9 cellular contexts compared by ENCODE assay signal in the genomic region with DNA sequence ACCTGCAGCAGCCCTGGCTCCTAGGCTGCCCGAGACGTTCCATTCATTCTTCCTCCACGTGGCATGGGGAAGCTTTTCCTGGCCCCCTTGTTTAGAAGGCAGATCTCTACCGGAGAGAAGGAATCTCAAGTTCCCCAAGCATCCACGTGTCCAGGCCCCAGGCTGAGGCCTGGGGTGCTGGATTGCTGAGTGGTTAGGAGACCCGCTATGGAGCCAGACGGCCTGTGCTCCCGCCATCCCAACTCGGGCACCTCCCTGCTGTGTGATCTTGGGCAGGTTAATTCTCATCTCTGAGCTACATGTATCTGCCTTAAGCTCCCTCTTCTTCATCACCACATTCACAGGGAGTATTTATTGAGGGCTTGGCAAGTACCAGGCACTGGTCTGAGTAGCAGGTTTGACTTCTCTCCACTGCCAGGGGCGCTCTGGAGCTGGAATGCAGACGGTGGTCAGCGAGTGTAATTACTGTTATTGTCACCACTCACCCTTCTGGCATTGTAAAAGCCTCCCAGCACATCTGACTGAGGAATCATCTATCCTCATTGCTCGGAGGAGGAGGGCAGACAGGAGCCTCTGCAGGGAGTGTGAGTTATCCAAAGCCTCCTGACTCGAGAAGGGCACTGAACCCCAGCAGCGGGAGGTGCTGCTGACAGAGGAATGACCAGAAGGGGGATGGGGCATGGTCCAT. TPM values are rescaled to one million over a fixed set of nuclear protein-coding genes. Genes with fewer than 3 reads are reported as not detected.
DNase-seq lines count a peak whose midpoint lies in the region; ATAC-seq and TF ChIP-seq lines count a peak whose summit lies in the region.
"Had no signal": no experiment of that assay in that cellular context is flagged by ENCODE, and none has a peak within 500 bp of the region (broad histone marks: within the 10 kb centered on the region; RNA-seq: fewer than 3 reads in every experiment).

No MANE protein-coding gene starts in this region.

- H3K79me2 ChIP-seq in mammary epithelial cell (ENCODE audit: insufficient read depth, low read length) = peaks cover 80% of the 10 kb centered on the region

- peaks cover 24% of the 10 kb centered on the region for H3K27me3 Mint-ChIP-seq in activated T-cell treated with anti-CD3 and anti-CD28 coated beads, Interleukin-2, amount 50 U/mL, for 72 hours (ENCODE audit: low read depth)

- intact Hi-C loops in mammary epithelial cell (cut with micrococcal nuclease) = loop anchor here (1.0 kb wide), 1 partner anchor 36 kb away; no protein-coding TSS in a partner anchor

- H3K9me3 Mint-ChIP-seq in activated T-cell treated with anti-CD3 and anti-CD28 coated beads, Interleukin-2, amount 50 U/mL, for 72 hours = no peaks in the 10 kb centered on the region

- BruUV-seq in mammary epithelial cell (replicated peaks; lab: Mats Ljungman, UMichigan) = no TSS peak

- in situ Hi-C loops in mammary epithelial cell (cut with MboI; ENCODE audit: low sequenced_read_pairs in 2 of 2) = no loop called here

- TF ChIP-seq CTCF in mammary epithelial cell (conservative IDR thresholded peaks at IDR 0.05 in 1 of 2, IDR thresholded peaks at IDR 0.05 in 1 of 2; ENCODE audit: extremely low read depth in 1 of 2, insufficient read depth in 1 of 2, low read depth in 1 of 2, low read length in 2 of 2) = peak; percentile 33 to 34

- WGBS in HUES64 = 41% methylated on average over 15 of the region's 15 CpGs
- WGBS in mammary epithelial cell (ENCODE audit: low coverage, missing lambda C conversion rate) = 14% methylated on average over 12 of the region's 15 CpGs

- H2AFZ ChIP-seq in mammary epithelial cell (ENCODE audit: low read depth, low read length) = no peak overlapping the region

- H3K27ac ChIP-seq in HUES64 (ENCODE audit: low read depth, low read length) (0 out of 2 replicates have a peak overlapping the region, but pooled peaks have one; percentile 22), mammary epithelial cell (ENCODE audit: insufficient read depth, low read depth, low read length) (peak overlapping the region; percentile 79), layer of hippocampus (ENCODE audit: low read depth, low read length) (peak overlapping the region; percentile 94)

- ATAC-seq in activated T-cell treated with anti-CD3 and anti-CD28 coated beads, Interleukin-2, amount 50 U/mL, for 72 hours (replicated peaks in 1 of 2) = no peak
- ATAC-seq in GM18517 (IDR thresholded peaks at IDR 0.05; ENCODE audit: unreplicated experiment) = no peak

- H3K27me3 ChIP-seq in HUES64 (ENCODE audit: insufficient read depth, low read length) = no peaks in the 10 kb centered on the region
- no peaks in the 10 kb centered on the region for H3K27me3 ChIP-seq in mammary epithelial cell (ENCODE audit: insufficient read depth, low read length)
- no peaks in the 10 kb centered on the region for H3K27me3 ChIP-seq in layer of hippocampus (ENCODE audit: control insufficient read depth, insufficient read depth, low read length)

- H3K4me1 Mint-ChIP-seq in activated T-cell treated with anti-CD3 and anti-CD28 coated beads, Interleukin-2, amount 50 U/mL, for 72 hours (ENCODE audit: low read depth) = peaks cover 22% of the 10 kb centered on the region

- no peak overlapping the region for H3K27ac Mint-ChIP-seq in activated T-cell treated with anti-CD3 and anti-CD28 coated beads, Interleukin-2, amount 50 U/mL, for 72 hours

- no peak overlapping the region for H3K9ac ChIP-seq in HUES64 (ENCODE audit: low read depth, low read length)
- H3K9ac ChIP-seq in mammary epithelial cell (ENCODE audit: insufficient read depth, low read length) = no peak overlapping the region

- H3K9me3 ChIP-seq in HUES64 (ENCODE audit: insufficient read depth, low read depth, low read length) (no peaks in the 10 kb centered on the region), mammary epithelial cell (replicated peaks; ENCODE audit: insufficient read depth, low read length) (no peaks in the 10 kb centered on the region)

- H3K36me3 Mint-ChIP-seq in activated T-cell treated with anti-CD3 and anti-CD28 coated beads, Interleukin-2, amount 50 U/mL, for 72 hours (ENCODE audit: insufficient read depth in 2 of 2) = peaks cover 0 to 4% of the 10 kb centered on the region in 2 donors

- H3K4me1 ChIP-seq in HUES64 (ENCODE audit: insufficient read depth, low read length) = peaks cover 14% of the 10 kb centered on the region; the same call in 1 of the 2 replicates
- H3K4me1 ChIP-seq in mammary epithelial cell (ENCODE audit: insufficient read depth, low read length) = peaks cover 93% of the 10 kb centered on the region

- no peaks in the 10 kb centered on the region for H3K36me3 ChIP-seq in HUES64 (ENCODE audit: insufficient read depth, low read length)
- H3K36me3 ChIP-seq in mammary epithelial cell (ENCODE audit: insufficient read depth, low read length) = no peaks in the 10 kb centered on the region

- CTCF ChIA-PET in mammary epithelial cell (lab: Charles Lee; ENCODE audit: low non-redundant PET) = interaction anchor here (0.5 to 0.6 kb wide), 4 partner anchors 18 to 134 kb away, joined by 3 to 14 read pairs (median 3); no protein-coding TSS in a partner anchor

- peak; percentile 79 for DNase-seq in 8988T
- DNase-seq in mammary epithelial cell = peak; percentile 88
- no peak for DNase-seq in stimulated activated CD8-positive, alpha-beta memory T cell treated with anti-CD3 and anti-CD28 coated beads, Interleukin-4, amount 100 ng/mL, for 48 hours
- no peak for DNase-seq in RPMI8226
- DNase-seq in activated T-cell treated with anti-CD3 and anti-CD28 coated beads, Interleukin-2, amount 50 U/mL, for 72 hours = no peak

- dilution Hi-C loops in mammary epithelial cell (cut with HindIII; ENCODE audit: low sequenced_read_pairs) = no loop called here

- H3K4me3 ChIP-seq in HUES64 (ENCODE audit: low read length) (peak overlapping the region; percentile 36; the same call in 1 of the 2 replicates), mammary epithelial cell (replicated peaks in 1 of 3; ENCODE audit: insufficient read depth in 1 of 3, low read depth in 2 of 3, low read length in 3 of 3) (no peak overlapping the region)
- H3K4me3 ChIP-seq: lung had no signal

- H3K4me3 Mint-ChIP-seq in activated T-cell treated with anti-CD3 and anti-CD28 coated beads, Interleukin-2, amount 50 U/mL, for 72 hours = no peak overlapping the region

- H4K20me1 ChIP-seq in mammary epithelial cell (ENCODE audit: insufficient read depth, low read length) = no peaks in the 10 kb centered on the region

- peak overlapping the region; percentile 48 for H3K4me2 ChIP-seq in mammary epithelial cell (ENCODE audit: insufficient read depth, low read depth, low read length)

RNA-seq across cellular contexts. Expression of a gene that starts 1.1 kb away (rescaled TPM):
- polyA plus RNA-seq in HUES64 (2013, experiment 1 of 2) = 4.7 TPM
- 11.0 TPM for polyA plus RNA-seq in HUES64 (2013, experiment 2 of 2)
- 100 to 1,000 TPM; 195 to 196 TPM for total RNA-seq in mammary epithelial cell
- polyA plus RNA-seq in mammary epithelial cell = 125 TPM
- polyA minus RNA-seq in mammary epithelial cell = 186 TPM
- 10 to 100 TPM in 1 of 2 donors, 1 to 10 TPM in 1; 9.0 to 21.3 TPM for total RNA-seq in activated T-cell treated with anti-CD3 and anti-CD28 coated beads, Interleukin-2, amount 50 U/mL, for 72 hours

RNA-seq across cellular contexts. Expression of a gene that starts 40.8 kb away (rescaled TPM):
- 0.15 TPM for polyA plus RNA-seq in HUES64 (2013, experiment 1 of 2)
- 0.44 TPM for polyA plus RNA-seq in HUES64 (2013, experiment 2 of 2)
- not detected for total RNA-seq in mammary epithelial cell
- polyA plus RNA-seq in mammary epithelial cell = not detected
- polyA minus RNA-seq in mammary epithelial cell = not detected
- total RNA-seq in activated T-cell treated with anti-CD3 and anti-CD28 coated beads, Interleukin-2, amount 50 U/mL, for 72 hours = under 1 TPM in 1 of 2 donors, not detected in 1; 0.09 TPM

Comparison
In these comparisons a context has a peak if more than half of its experiments do, and no peak if none do; other contexts are left out.
1. DNase-seq: peak in 8988T (single experiment) and mammary epithelial cell (single experiment); none in stimulated activated CD8-positive, alpha-beta memory T cell treated with anti-CD3 and anti-CD28 coated beads, Interleukin-4, amount 100 ng/mL, for 48 hours (single experiment), RPMI8226 (single experiment) and activated T-cell treated with anti-CD3 and anti-CD28 coated beads, Interleukin-2, amount 50 U/mL, for 72 hours (0 of 2).
2. H3K27ac ChIP-seq: peak in every context shown above with its lines; median percentile 94 in layer of hippocampus; 79 in mammary epithelial cell; 22 in HUES64.
3. RNA of a gene that starts 1.1 kb away (total RNA-seq): 195 to 196 TPM in mammary epithelial cell; 9.0 to 21.3 TPM in activated T-cell treated with anti-CD3 and anti-CD28 coated beads, Interleukin-2, amount 50 U/mL, for 72 hours; every median in the first group is over 4 times any median in the second.